Comparison of ENCODE assay signal across 8 cellular contexts in genomic region chr11:66311965-66312548, GRCh38. TPM values are rescaled to one million over a fixed set of nuclear protein-coding genes. Genes with fewer than 3 reads are reported as not detected.
DNase-seq lines count a peak whose midpoint lies in the region; ATAC-seq and TF ChIP-seq lines count a peak whose summit lies in the region.

No MANE protein-coding gene starts in this region.

- peak overlapping the region; percentile 93 to 99 for H3K27ac Mint-ChIP-seq in T-cell

- in situ Hi-C loops in GM13976 (cut with MboI; ENCODE audit: low sequenced_read_pairs, unreplicated experiment), result no loop called here

- H3K9me3 ChIP-seq in psoas muscle, result no peaks in the 10 kb centered on the region

- CTCF ChIA-PET in T-cell (lab: Charles Lee), result interaction anchor here (0.5 to 3.2 kb wide), 35 partner anchors 10 to 815 kb away, joined by 3 to 34 read pairs (median 4); partner anchors contain the start of genes BRMS1 (in 1 of the 2), DPP3 (in 1 of the 2), MRPL11 (in 1 of the 2) and PELI3 (in 1 of the 2)

- peak overlapping the region; percentile 69 for H3K4me3 ChIP-seq in psoas muscle
- peak overlapping the region; percentile 45 for H3K4me3 ChIP-seq in urinary bladder (ENCODE audit: low read depth, low read length)

- peaks cover 0 to 18% (median 6%) of the 10 kb centered on the region in 3 donors for H3K27me3 ChIP-seq in psoas muscle (ENCODE audit: insufficient read depth in 3 of 3, low read length in 2 of 3)

- POLR2A ChIA-PET in T-cell (lab: Charles Lee), result interaction anchor here (0.5 to 1.3 kb wide), 8 partner anchors 18 to 1438 kb away, joined by 3 to 8 read pairs (median 3); partner anchors contain the start of genes BRMS1 (in 1 of the 2), FIBP (in 1 of the 2) and YIF1A (in 1 of the 2)

- DNase-seq in GM13976 (ENCODE audit: low spot score) (peak; percentile 90), NCI-H1436 treated with DMSO at 0.1 percent for 48 hours (lab: John Stamatoyannopoulos, UW) (peak; percentile 81), T-cell (peak; percentile 96 to 100 (median 99)), amniotic epithelial cell (ENCODE audit: low read depth) (peak; percentile 87), left ventricle myocardium superior (peak; percentile 97), psoas muscle (peak; percentile 90 to 94)

- peak overlapping the region; percentile 75 for H3K27ac ChIP-seq in psoas muscle
- peak overlapping the region; percentile 83 for H3K27ac ChIP-seq in urinary bladder (ENCODE audit: low read depth)

- H3K36me3 ChIP-seq in psoas muscle (ENCODE audit: insufficient read depth in 1 of 2, low read depth in 1 of 2) (no peaks in the 10 kb centered on the region), urinary bladder (ENCODE audit: insufficient read depth) (no peaks in the 10 kb centered on the region)

- 0% methylated on average over 40 to 44 of the region's 44 CpGs for WGBS in psoas muscle, 3 donors
- WGBS in urinary bladder, result under 1% methylated on average over 44 of the region's 44 CpGs

- peaks cover 0 to 2% of the 10 kb centered on the region in 2 donors for H3K27me3 Mint-ChIP-seq in T-cell

- H3K36me3 Mint-ChIP-seq in T-cell, result no peaks in the 10 kb centered on the region

- H3K4me1 Mint-ChIP-seq in T-cell, result peaks cover 24 to 32% (median 29%) of the 10 kb centered on the region in 3 donors

- no peaks in the 10 kb centered on the region for H3K9me3 Mint-ChIP-seq in T-cell

- intact Hi-C loops in left ventricle myocardium superior (cut with micrococcal nuclease), result loop anchor here (1.0 to 5.0 kb wide), 2 partner anchors 16 to 75 kb away; no protein-coding TSS in a partner anchor
- intact Hi-C loops in psoas muscle (cut with DNase I), result loop anchor here (1.0 to 5.0 kb wide), 3 partner anchors 16 to 75 kb away; no protein-coding TSS in a partner anchor

- no peak for TF ChIP-seq CTCF in GM13976 (IDR thresholded peaks at IDR 0.05; ENCODE audit: borderline replicate concordance, control extremely low read depth, extremely low read depth, insufficient read depth, missing control alignments)
- TF ChIP-seq CTCF in psoas muscle (IDR thresholded peaks at IDR 0.05), result peak; percentile 90

- ATAC-seq in HG02870 (IDR thresholded peaks at IDR 0.05; ENCODE audit: unreplicated experiment) (peak; percentile 62), T-cell (replicated peaks in 1 of 4) (peak; percentile 75 to 82 (median 77)), left ventricle myocardium superior (peak; percentile 83), psoas muscle (peak; percentile 83 to 90 (median 86))

- H3K4me3 Mint-ChIP-seq in T-cell, result peak overlapping the region; percentile 73 to 90 (median 85)

- H3K4me1 ChIP-seq in psoas muscle (no peaks in the 10 kb centered on the region), urinary bladder (ENCODE audit: insufficient read depth) (no peaks in the 10 kb centered on the region)

RNA-seq across cellular contexts. Expression of gene CD248, which starts 4.8 kb away (rescaled TPM):
- 10 to 100 TPM in 2 of 5 donors, 1 to 10 TPM in 3; 2.5 to 14.7 (median 8.7) TPM for total RNA-seq in T-cell
- 11.1 TPM for total RNA-seq in left ventricle myocardium superior
- 10 to 100 TPM in 1 of 4 donors, 1 to 10 TPM in 3; 7.3 to 10.7 (median 9.1) TPM for total RNA-seq in psoas muscle
- 1 to 10 TPM; 2.9 to 8.9 (median 5.5) TPM for polyA plus RNA-seq in psoas muscle
- total RNA-seq in urinary bladder, result 28.7 TPM
- 66.5 TPM for polyA plus RNA-seq in urinary bladder

RNA-seq across cellular contexts. Expression of gene TMEM151A, which starts 20.4 kb away (rescaled TPM):
- total RNA-seq in T-cell (under 1 TPM in 4 of 5 donors, not detected in 1; 0.19 to 0.33 (median 0.23) TPM), left ventricle myocardium superior (0.25 TPM), psoas muscle (not detected), urinary bladder (0.32 TPM)
- polyA plus RNA-seq in psoas muscle (under 1 TPM in 2 of 3 donors, not detected in 1; 0.04 to 0.05 TPM), urinary bladder (0.15 TPM)

RNA-seq across cellular contexts. Expression of gene YIF1A, which starts 23.1 kb away (rescaled TPM):
- total RNA-seq in T-cell, result 10 to 100 TPM; 24.5 to 63.3 (median 56.9) TPM
- 41.1 TPM for total RNA-seq in left ventricle myocardium superior
- total RNA-seq in psoas muscle, result 10 to 100 TPM; 70.1 to 90.4 (median 78.6) TPM
- polyA plus RNA-seq in psoas muscle, result 100 to 1,000 TPM in 1 of 3 donors, 10 to 100 TPM in 2; 87.4 to 161 (median 96.1) TPM
- 62.0 TPM for total RNA-seq in urinary bladder
- 84.7 TPM for polyA plus RNA-seq in urinary bladder

RNA-seq across cellular contexts. Expression of gene RIN1, which starts 24.2 kb away (rescaled TPM):
- total RNA-seq in T-cell, result 10 to 100 TPM in 2 of 5 donors, 1 to 10 TPM in 3; 5.0 to 11.7 (median 8.3) TPM
- 1.7 TPM for total RNA-seq in left ventricle myocardium superior
- total RNA-seq in psoas muscle, result 1 to 10 TPM; 3.9 to 6.9 (median 6.1) TPM
- 10 to 100 TPM in 1 of 3 donors, 1 to 10 TPM in 2; 1.2 to 38.0 (median 2.0) TPM for polyA plus RNA-seq in psoas muscle
- total RNA-seq in urinary bladder, result 2.9 TPM
- polyA plus RNA-seq in urinary bladder, result 8.4 TPM

RNA-seq across cellular contexts. Expression of gene BRMS1, which starts 32.8 kb away (rescaled TPM):
- total RNA-seq in T-cell (10 to 100 TPM; 42.9 to 58.8 (median 54.8) TPM), left ventricle myocardium superior (14.7 TPM), psoas muscle (10 to 100 TPM; 12.6 to 33.8 (median 19.9) TPM), urinary bladder (13.6 TPM)
- polyA plus RNA-seq in psoas muscle (100 to 1,000 TPM in 1 of 3 donors, 10 to 100 TPM in 2; 55.9 to 152 (median 91.3) TPM), urinary bladder (37.3 TPM)

Comparison
In these comparisons a context has a peak if more than half of its experiments do, and no peak if none do; other contexts are left out.
1. Peak in every context shown above with its lines: DNase-seq, ATAC-seq, H3K4me3 ChIP-seq and H3K27ac ChIP-seq.